11 cellular contexts compared by ENCODE assay signal in genomic region chr22:24728790-24729637, GRCh38. TPM values are rescaled to one million over a fixed set of nuclear protein-coding genes. Genes with fewer than 3 reads are reported as not detected.
DNase-seq lines count a peak whose midpoint lies in the region; ATAC-seq and TF ChIP-seq lines count a peak whose summit lies in the region.
"Had no signal": no experiment of that assay in that cellular context is flagged by ENCODE, and none has a peak within 500 bp of the region (broad histone marks: within the 10 kb centered on the region; RNA-seq: fewer than 3 reads in every experiment).

No MANE protein-coding gene starts in this region.

- H3K36me3 ChIP-seq in right atrium auricular region = no peaks in the 10 kb centered on the region

- no peak overlapping the region for H3K4me3 ChIP-seq in right atrium auricular region

- no peaks in the 10 kb centered on the region for H3K9me3 ChIP-seq in right atrium auricular region

- peak overlapping the region in 1 of 2 donors; percentile 1 for H3K27ac ChIP-seq in right atrium auricular region

- DNase-seq in HuH-7 (ENCODE audit: low spot score) (peak; percentile 55), amniotic epithelial cell (ENCODE audit: low read depth) (peak; percentile 93), right atrium auricular region (ENCODE audit: low spot score) (peak; percentile 72), putamen (ENCODE audit: low spot score) (peak; percentile 55)
- DNase-seq in activated CD4-positive, alpha-beta T cell treated with anti-CD3 and anti-CD28 coated beads, Interleukin-2, amount 50 U/mL, for 1 hour = no peak
- DNase-seq: activated effector memory CD4-positive, alpha-beta T cell treated with Interleukin-2 at 50 U/mL for 16 hours; naive thymus-derived CD8-positive, alpha-beta T cell had no signal

- no peak for ATAC-seq in GM19351 (IDR thresholded peaks at IDR 0.05; ENCODE audit: unreplicated experiment)
- ATAC-seq in HG02973 (IDR thresholded peaks at IDR 0.05; ENCODE audit: unreplicated experiment) = no peak
- ATAC-seq in GM19397 (IDR thresholded peaks at IDR 0.05; ENCODE audit: unreplicated experiment) = no peak
- ATAC-seq: naive thymus-derived CD8-positive, alpha-beta T cell had no signal

- H3K27me3 ChIP-seq in right atrium auricular region = no peaks in the 10 kb centered on the region

- H3K4me1 ChIP-seq in right atrium auricular region = peaks cover 0 to 21% of the 10 kb centered on the region in 2 donors

- no peak for TF ChIP-seq CTCF in right atrium auricular region (IDR thresholded peaks at IDR 0.05)

RNA-seq across cellular contexts. Expression of gene PIWIL3, which starts 45.5 kb away (rescaled TPM):
- not detected for total RNA-seq in right atrium auricular region
- total RNA-seq: epithelial cell of proximal tubule; naive thymus-derived CD8-positive, alpha-beta T cell had no signal
